ENCODE assay signal across 8 cellular contexts in genomic region chr11:102177974-102178631, GRCh38.
DNase-seq lines count a peak whose midpoint lies in the region; ATAC-seq and TF ChIP-seq lines count a peak whose summit lies in the region.

No MANE protein-coding gene starts in this region.

- in situ Hi-C loops in ACHN (cut with HindIII; ENCODE audit: low pct_ligation_motif_present, low pct_unique_long_range_greater_than_20kb, low sequenced_read_pairs) = no loop called here

- TF ChIP-seq CTCF in LNCaP clone FGC (IDR thresholded peaks at IDR 0.05; ENCODE audit: control insufficient read depth, extremely low read depth, insufficient read depth) (no peak), cardiac fibroblast (IDR thresholded peaks at IDR 0.05; ENCODE audit: low read depth, low read length) (no peak)

- peaks cover 8% of the 10 kb centered on the region for H3K9me3 ChIP-seq in mesodermal cell (ENCODE audit: control insufficient read depth, low read length)

- peak; percentile 67 for DNase-seq in ACHN
- DNase-seq in LNCaP clone FGC (ENCODE audit: low read depth) = peak; percentile 38
- DNase-seq in cardiac fibroblast (ENCODE audit: low read depth in 2 of 2) = peak; percentile 88 to 95
- DNase-seq in NCI-H446 (lab: John Stamatoyannopoulos, UW) = no peak
- no peak for DNase-seq in UCSD-AML1 (lab: John Stamatoyannopoulos, UW; ENCODE audit: unreplicated experiment)
- DNase-seq in NCI-H146 (lab: John Stamatoyannopoulos, UW) = no peak

- WGBS in mesodermal cell (ENCODE audit: insufficient coverage in 2 of 2), 2 experiments = 90 to 91% methylated on average over 3 to 4 of the region's 4 CpGs

- H3K4me3 ChIP-seq in LNCaP clone FGC (ENCODE audit: low read depth, low read length) = no peak overlapping the region
- no peak overlapping the region for H3K4me3 ChIP-seq in cardiac fibroblast (replicated peaks in 1 of 2; ENCODE audit: low read depth in 2 of 2, low read length in 2 of 2)
- no peak overlapping the region for H3K4me3 ChIP-seq in mesodermal cell (ENCODE audit: extremely low read depth, insufficient read depth, low read length, poor library complexity, severe bottlenecking)

- ATAC-seq in HG03460 (IDR thresholded peaks at IDR 0.05; ENCODE audit: unreplicated experiment) = no peak

- peaks cover 75% of the 10 kb centered on the region for H3K36me3 ChIP-seq in mesodermal cell (ENCODE audit: control insufficient read depth, insufficient read depth, low read length)

- peaks cover 5% of the 10 kb centered on the region for H3K4me1 ChIP-seq in mesodermal cell (ENCODE audit: control insufficient read depth, insufficient read depth, low read length, poor library complexity, severe bottlenecking)

- H3K27ac ChIP-seq in mesodermal cell (ENCODE audit: low read depth, low read length, severe bottlenecking) = peak overlapping the region; percentile 11

Comparison
In these comparisons a context has a peak if more than half of its experiments do, and no peak if none do; other contexts are left out.
1. DNase-seq: peak in ACHN (single experiment), LNCaP clone FGC (single experiment) and cardiac fibroblast (2 of 2); none in NCI-H446 (0 of 2), UCSD-AML1 (single experiment) and NCI-H146 (single experiment).